ENCODE assay signal across 1 cellular context in the genomic region with DNA sequence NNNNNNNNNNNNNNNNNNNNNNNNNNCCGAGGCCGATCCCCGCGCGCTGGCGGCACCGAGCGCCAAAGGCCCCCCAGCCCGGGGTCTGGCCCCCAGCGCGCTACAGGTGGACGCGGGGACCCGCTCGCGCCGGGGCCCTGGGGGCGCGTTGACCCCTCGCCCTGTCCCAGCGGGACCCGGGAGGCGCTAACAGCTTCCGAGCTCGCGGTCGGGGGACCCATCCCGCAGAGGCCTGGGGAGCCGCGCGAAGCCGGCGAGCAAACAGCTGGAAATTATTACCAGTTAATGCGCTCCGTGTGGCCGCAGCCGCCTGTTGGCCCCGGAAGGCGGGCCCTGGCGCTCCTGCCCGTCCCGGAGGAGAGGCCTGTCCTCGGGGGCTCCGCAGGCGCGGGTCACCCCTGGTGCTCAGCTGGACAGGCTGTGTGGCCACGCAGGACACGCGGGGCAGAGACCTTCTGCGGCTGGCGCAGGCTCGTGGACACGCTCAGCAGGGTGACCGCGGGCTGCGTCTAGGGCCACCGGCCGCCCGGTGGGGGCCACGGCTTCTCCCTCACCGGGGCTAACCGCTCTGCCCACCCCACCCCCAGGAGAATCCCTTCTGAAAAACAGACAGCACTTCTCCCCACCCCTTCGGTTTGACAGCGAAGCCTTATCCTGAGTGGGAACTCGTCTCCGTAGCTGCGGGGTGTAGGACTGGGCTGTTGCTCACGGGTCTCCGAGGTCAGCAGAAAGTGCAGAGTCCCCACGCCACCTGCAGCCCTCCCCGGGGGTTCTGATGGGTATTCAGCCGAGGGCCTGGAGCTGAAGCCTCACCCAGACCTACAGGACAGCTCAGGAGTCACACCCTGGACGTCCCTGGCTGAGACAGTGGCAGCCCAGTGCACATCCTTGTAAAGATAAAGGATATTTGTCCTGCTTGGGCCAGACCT.
A peak's percentile ranks its signal among the peaks of the same experiment; 100 is the strongest.
TF ChIP-seq lines count a peak whose summit lies in the region.

No MANE protein-coding gene starts in this region.

TF ChIP-seq in HepG2, 621 proteins besides CTCF, POLR2A, EP300 and RAD21 (continued from another document):
- TF ChIP-seq, protein P1, sequence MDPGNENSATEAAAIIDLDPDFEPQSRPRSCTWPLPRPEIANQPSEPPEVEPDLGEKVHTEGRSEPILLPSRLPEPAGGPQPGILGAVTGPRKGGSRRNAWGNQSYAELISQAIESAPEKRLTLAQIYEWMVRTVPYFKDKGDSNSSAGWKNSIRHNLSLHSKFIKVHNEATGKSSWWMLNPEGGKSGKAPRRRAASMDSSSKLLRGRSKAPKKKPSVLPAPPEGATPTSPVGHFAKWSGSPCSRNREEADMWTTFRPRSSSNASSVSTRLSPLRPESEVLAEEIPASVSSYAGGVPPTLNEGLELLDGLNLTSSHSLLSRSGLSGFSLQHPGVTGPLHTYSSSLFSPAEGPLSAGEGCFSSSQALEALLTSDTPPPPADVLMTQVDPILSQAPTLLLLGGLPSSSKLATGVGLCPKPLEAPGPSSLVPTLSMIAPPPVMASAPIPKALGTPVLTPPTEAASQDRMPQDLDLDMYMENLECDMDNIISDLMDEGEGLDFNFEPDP (CRISPR knock-in tag; conservative IDR thresholded peaks at IDR 0.05) = no peak
- TF ChIP-seq TCF7L2 (IDR thresholded peaks at IDR 0.05; ENCODE audit: low read depth, low read length) (no peak), DNMT3B (CRISPR knock-in tag; conservative IDR thresholded peaks at IDR 0.05) (no peak), ZNF34 (CRISPR knock-in tag; IDR thresholded peaks at IDR 0.05; ENCODE audit: borderline replicate concordance) (no peak), ZNF44 (CRISPR knock-in tag; IDR thresholded peaks at IDR 0.05) (no peak), ZNF20 (CRISPR knock-in tag; IDR thresholded peaks at IDR 0.05) (no peak), ZNF766 (CRISPR knock-in tag; IDR thresholded peaks at IDR 0.05; ENCODE audit: borderline replicate concordance) (no peak), ZMYM2 (CRISPR knock-in tag; IDR thresholded peaks at IDR 0.05) (no peak), NFYC (CRISPR knock-in tag; IDR thresholded peaks at IDR 0.05) (no peak), ISL2 (CRISPR knock-in tag; IDR thresholded peaks at IDR 0.05) (peak; percentile 49), PAWR (CRISPR knock-in tag; IDR thresholded peaks at IDR 0.05; ENCODE audit: borderline replicate concordance) (no peak), ZNF331 (CRISPR knock-in tag; IDR thresholded peaks at IDR 0.05) (no peak), ZNF556 (CRISPR knock-in tag; IDR thresholded peaks at IDR 0.05; ENCODE audit: borderline replicate concordance) (no peak), PITX1 (CRISPR knock-in tag; IDR thresholded peaks at IDR 0.05) (no peak), TAF15 (IDR thresholded peaks at IDR 0.05; ENCODE audit: low read depth, low read length, poor library complexity, severe bottlenecking) (no peak), TEAD3 (CRISPR knock-in tag; optimal IDR thresholded peaks at IDR 0.05; ENCODE audit: borderline replicate concordance) (no peak), ZNF549 (CRISPR knock-in tag; IDR thresholded peaks at IDR 0.05) (no peak), ZNF773 (CRISPR knock-in tag; IDR thresholded peaks at IDR 0.05; ENCODE audit: borderline replicate concordance) (no peak), POLR2G (IDR thresholded peaks at IDR 0.05; ENCODE audit: low read depth, low read length) (no peak), ZNF501 (CRISPR knock-in tag; IDR thresholded peaks at IDR 0.05) (peak; percentile 73), GTF3A (CRISPR knock-in tag; conservative IDR thresholded peaks at IDR 0.05) (no peak), ZNF460 (CRISPR knock-in tag; IDR thresholded peaks at IDR 0.05; ENCODE audit: borderline replicate concordance) (no peak), ZNF235 (CRISPR knock-in tag; IDR thresholded peaks at IDR 0.05; ENCODE audit: borderline replicate concordance) (no peak), KLF15 (CRISPR knock-in tag; IDR thresholded peaks at IDR 0.05; ENCODE audit: borderline replicate concordance) (no peak), KLF9 (CRISPR knock-in tag; IDR thresholded peaks at IDR 0.05; ENCODE audit: low read depth) (no peak), SNAPC2 (CRISPR knock-in tag; IDR thresholded peaks at IDR 0.05) (no peak), KMT2A (CRISPR knock-in tag; IDR thresholded peaks at IDR 0.05) (peak; percentile 43), GATAD2A (CRISPR knock-in tag; IDR thresholded peaks at IDR 0.05) (peak; percentile 20; the same call in 1 of the 2 replicates), ZBTB42 (CRISPR knock-in tag; IDR thresholded peaks at IDR 0.05) (no peak), HDAC2 (CRISPR knock-in tag; IDR thresholded peaks at IDR 0.05) (0 out of 2 replicates have a peak, but pooled peaks have one; percentile 28)
- TF ChIP-seq, protein P2, sequence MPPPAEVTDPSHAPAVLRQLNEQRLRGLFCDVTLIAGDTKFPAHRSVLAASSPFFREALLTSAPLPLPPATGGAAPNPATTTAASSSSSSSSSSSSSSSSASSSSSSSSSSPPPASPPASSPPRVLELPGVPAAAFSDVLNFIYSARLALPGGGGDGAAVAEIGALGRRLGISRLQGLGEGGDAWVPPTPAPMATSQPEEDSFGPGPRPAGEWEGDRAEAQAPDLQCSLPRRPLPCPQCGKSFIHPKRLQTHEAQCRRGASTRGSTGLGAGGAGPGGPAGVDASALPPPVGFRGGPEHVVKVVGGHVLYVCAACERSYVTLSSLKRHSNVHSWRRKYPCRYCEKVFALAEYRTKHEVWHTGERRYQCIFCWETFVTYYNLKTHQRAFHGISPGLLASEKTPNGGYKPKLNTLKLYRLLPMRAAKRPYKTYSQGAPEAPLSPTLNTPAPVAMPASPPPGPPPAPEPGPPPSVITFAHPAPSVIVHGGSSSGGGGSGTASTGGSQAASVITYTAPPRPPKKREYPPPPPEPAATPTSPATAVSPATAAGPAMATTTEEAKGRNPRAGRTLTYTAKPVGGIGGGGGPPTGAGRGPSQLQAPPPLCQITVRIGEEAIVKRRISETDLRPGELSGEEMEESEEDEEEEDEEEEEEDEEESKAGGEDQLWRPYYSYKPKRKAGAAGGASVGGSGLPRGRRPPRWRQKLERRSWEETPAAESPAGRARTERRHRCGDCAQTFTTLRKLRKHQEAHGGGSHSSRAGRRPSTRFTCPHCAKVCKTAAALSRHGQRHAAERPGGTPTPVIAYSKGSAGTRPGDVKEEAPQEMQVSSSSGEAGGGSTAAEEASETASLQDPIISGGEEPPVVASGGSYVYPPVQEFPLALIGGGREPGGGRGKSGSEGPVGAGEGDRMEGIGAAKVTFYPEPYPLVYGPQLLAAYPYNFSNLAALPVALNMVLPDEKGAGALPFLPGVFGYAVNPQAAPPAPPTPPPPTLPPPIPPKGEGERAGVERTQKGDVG (CRISPR knock-in tag; IDR thresholded peaks at IDR 0.05; ENCODE audit: borderline replicate concordance) = no peak
- TF ChIP-seq, protein P3, sequence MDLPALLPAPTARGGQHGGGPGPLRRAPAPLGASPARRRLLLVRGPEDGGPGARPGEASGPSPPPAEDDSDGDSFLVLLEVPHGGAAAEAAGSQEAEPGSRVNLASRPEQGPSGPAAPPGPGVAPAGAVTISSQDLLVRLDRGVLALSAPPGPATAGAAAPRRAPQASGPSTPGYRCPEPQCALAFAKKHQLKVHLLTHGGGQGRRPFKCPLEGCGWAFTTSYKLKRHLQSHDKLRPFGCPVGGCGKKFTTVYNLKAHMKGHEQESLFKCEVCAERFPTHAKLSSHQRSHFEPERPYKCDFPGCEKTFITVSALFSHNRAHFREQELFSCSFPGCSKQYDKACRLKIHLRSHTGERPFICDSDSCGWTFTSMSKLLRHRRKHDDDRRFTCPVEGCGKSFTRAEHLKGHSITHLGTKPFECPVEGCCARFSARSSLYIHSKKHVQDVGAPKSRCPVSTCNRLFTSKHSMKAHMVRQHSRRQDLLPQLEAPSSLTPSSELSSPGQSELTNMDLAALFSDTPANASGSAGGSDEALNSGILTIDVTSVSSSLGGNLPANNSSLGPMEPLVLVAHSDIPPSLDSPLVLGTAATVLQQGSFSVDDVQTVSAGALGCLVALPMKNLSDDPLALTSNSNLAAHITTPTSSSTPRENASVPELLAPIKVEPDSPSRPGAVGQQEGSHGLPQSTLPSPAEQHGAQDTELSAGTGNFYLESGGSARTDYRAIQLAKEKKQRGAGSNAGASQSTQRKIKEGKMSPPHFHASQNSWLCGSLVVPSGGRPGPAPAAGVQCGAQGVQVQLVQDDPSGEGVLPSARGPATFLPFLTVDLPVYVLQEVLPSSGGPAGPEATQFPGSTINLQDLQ (CRISPR knock-in tag; IDR thresholded peaks at IDR 0.05) = no peak
- TF ChIP-seq, protein P4, sequence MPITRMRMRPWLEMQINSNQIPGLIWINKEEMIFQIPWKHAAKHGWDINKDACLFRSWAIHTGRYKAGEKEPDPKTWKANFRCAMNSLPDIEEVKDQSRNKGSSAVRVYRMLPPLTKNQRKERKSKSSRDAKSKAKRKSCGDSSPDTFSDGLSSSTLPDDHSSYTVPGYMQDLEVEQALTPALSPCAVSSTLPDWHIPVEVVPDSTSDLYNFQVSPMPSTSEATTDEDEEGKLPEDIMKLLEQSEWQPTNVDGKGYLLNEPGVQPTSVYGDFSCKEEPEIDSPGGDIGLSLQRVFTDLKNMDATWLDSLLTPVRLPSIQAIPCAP (CRISPR knock-in tag; IDR thresholded peaks at IDR 0.05; ENCODE audit: low read depth) = no peak
- TF ChIP-seq, protein P5, sequence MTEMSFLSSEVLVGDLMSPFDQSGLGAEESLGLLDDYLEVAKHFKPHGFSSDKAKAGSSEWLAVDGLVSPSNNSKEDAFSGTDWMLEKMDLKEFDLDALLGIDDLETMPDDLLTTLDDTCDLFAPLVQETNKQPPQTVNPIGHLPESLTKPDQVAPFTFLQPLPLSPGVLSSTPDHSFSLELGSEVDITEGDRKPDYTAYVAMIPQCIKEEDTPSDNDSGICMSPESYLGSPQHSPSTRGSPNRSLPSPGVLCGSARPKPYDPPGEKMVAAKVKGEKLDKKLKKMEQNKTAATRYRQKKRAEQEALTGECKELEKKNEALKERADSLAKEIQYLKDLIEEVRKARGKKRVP (CRISPR knock-in tag; IDR thresholded peaks at IDR 0.05) = no peak
- TF ChIP-seq, protein P6, sequence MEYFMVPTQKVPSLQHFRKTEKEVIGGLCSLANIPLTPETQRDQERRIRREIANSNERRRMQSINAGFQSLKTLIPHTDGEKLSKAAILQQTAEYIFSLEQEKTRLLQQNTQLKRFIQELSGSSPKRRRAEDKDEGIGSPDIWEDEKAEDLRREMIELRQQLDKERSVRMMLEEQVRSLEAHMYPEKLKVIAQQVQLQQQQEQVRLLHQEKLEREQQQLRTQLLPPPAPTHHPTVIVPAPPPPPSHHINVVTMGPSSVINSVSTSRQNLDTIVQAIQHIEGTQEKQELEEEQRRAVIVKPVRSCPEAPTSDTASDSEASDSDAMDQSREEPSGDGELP (IDR thresholded peaks at IDR 0.05; ENCODE audit: borderline replicate concordance, low read depth) = peak; percentile 68; the same call in 1 of the 2 replicates
- TF ChIP-seq, protein P7, sequence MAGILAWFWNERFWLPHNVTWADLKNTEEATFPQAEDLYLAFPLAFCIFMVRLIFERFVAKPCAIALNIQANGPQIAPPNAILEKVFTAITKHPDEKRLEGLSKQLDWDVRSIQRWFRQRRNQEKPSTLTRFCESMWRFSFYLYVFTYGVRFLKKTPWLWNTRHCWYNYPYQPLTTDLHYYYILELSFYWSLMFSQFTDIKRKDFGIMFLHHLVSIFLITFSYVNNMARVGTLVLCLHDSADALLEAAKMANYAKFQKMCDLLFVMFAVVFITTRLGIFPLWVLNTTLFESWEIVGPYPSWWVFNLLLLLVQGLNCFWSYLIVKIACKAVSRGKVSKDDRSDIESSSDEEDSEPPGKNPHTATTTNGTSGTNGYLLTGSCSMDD (CRISPR knock-in tag; IDR thresholded peaks at IDR 0.05) = no peak; the same call in 1 of the 2 replicates
TF ChIP-seq in HepG2: peak in this region for 83.
